ENCODE assay signal across 8 cellular contexts in the genomic region with DNA sequence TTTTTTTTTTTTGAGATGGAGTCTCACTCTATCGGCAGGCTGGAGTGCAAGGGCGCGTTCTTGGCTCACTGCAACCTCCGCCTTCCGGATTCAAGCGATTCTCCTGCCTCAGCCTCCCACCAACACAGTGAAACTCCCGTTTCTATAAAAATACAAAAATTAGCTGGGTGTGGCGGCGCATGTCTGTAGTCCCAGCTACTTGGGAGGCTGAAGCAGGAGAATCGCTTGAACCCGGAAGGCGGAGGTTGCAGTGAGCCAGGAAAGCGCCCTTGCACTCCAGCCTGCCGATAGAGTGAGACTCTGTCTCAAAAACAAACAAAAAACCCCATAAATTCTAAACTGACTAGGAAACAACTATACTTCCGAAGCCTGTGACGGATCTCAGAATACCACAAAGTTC. TPM values are rescaled to one million over a fixed set of nuclear protein-coding genes. Genes with fewer than 3 reads are reported as not detected.
DNase-seq lines count a peak whose midpoint lies in the region; ATAC-seq, FAIRE-seq and TF ChIP-seq lines count a peak whose summit lies in the region.
"Not testable (repeated sequence)": the region's sequence is repeated elsewhere in the genome, so short reads cannot be mapped to it uniquely, and the experiment has no call there.

No MANE protein-coding gene starts in this region.

- peaks cover 5 to 11% (median 6%) of the 10 kb centered on the region in 11 experiments for H3K9me3 ChIP-seq in BLaER1 treated with 17β-estradiol and CSF1 and Interleukin-3, amounts not matched to agents 10 nM and 100 nM (replicated peaks in 1 of 11)
- H3K9me3 ChIP-seq in OCI-LY1 (ENCODE audit: low read length); K562 (replicated peaks; ENCODE audit: control insufficient read depth, insufficient read depth, low read depth, low read length); naive thymus-derived CD4-positive, alpha-beta T cell (ENCODE audit: control insufficient read depth in 2 of 3, low read length in 3 of 3): not testable (repeated sequence)

- intact Hi-C loops in activated T-helper 1 cell treated with anti-CD3 and anti-CD28 coated beads, Interleukin-12 subunit alpha, Interleukin-12 subunit beta, Interleukin-2, Interleukin-4 antibody, amounts not matched to agents 30 ng/mL and 10 ng/mL and 1 ng/mL, durations not matched to agents 14 hours and 24 hours and 36 hours (cut with micrococcal nuclease): loop anchor here (2.0 to 10.0 kb wide), 3 partner anchors 107 to 1223 kb away; a partner anchor contains a TSS
- intact Hi-C loops in K562 (cut with micrococcal nuclease): loop anchor here (5.0 kb wide), 1 partner anchor 350 kb away; no protein-coding TSS in a partner anchor
- intact Hi-C loops in naive thymus-derived CD4-positive, alpha-beta T cell (cut with micrococcal nuclease): loop anchor here (2.0 to 10.0 kb wide), 9 partner anchors 115 to 1633 kb away; a partner anchor contains a TSS

- not testable (repeated sequence) for TF ChIP-seq RAD21 in K562 (CRISPR knock-in tag; conservative IDR thresholded peaks at IDR 0.05 in 1 of 2, IDR thresholded peaks at IDR 0.05 in 1 of 2)

- not testable (repeated sequence) for H4K20me1 ChIP-seq in BLaER1 treated with 17β-estradiol and CSF1 and Interleukin-3, amounts not matched to agents 10 nM and 100 nM; OCI-LY1 (ENCODE audit: insufficient read depth, low read length); K562 (replicated peaks; ENCODE audit: control insufficient read depth, insufficient read depth, low read length)

- not testable (repeated sequence) for DNase-seq in HEK293T (ENCODE audit: extremely low spot score); WTC11 (ENCODE audit: low spot score); activated T-helper 1 cell treated with anti-CD3 and anti-CD28 coated beads, Interleukin-12 subunit alpha, Interleukin-12 subunit beta, Interleukin-2, Interleukin-4 antibody, amounts not matched to agents 30 ng/mL and 10 ng/mL and 1 ng/mL, durations not matched to agents 14 hours and 24 hours and 36 hours (ENCODE audit: low spot score); K562 (ENCODE audit: extremely low read depth in 1 of 4, low spot score in 3 of 4); naive thymus-derived CD4-positive, alpha-beta T cell; stimulated activated effector memory CD8-positive, alpha-beta T cell treated with anti-CD3 and anti-CD28 coated beads, Interleukin-12 subunit alpha, Interleukin-12 subunit beta, amount 100 ng/mL, for 72 hours (ENCODE audit: low spot score in 2 of 2)

- H3K4me1 ChIP-seq in BLaER1 treated with 17β-estradiol and CSF1 and Interleukin-3, amounts not matched to agents 10 nM and 100 nM: peaks cover 10 to 29% (median 18%) of the 10 kb centered on the region in 10 experiments
- H3K4me1 ChIP-seq in OCI-LY1 (ENCODE audit: insufficient read depth, low read length, severe bottlenecking): peaks cover 57% of the 10 kb centered on the region
- H3K4me1 ChIP-seq in K562 (replicated peaks in 1 of 2; ENCODE audit: control insufficient read depth in 2 of 2, insufficient read depth in 2 of 2, low read length in 2 of 2): not testable (repeated sequence)
- H3K4me1 ChIP-seq in naive thymus-derived CD4-positive, alpha-beta T cell (ENCODE audit: control insufficient read depth in 2 of 2, insufficient read depth in 2 of 2, low read length in 2 of 2): peaks cover 7 to 13% of the 10 kb centered on the region in 2 donors

- peaks cover 12% of the 10 kb centered on the region for H3K36me3 Mint-ChIP-seq in WTC11
- not testable (repeated sequence) for H3K36me3 Mint-ChIP-seq in activated T-helper 1 cell treated with anti-CD3 and anti-CD28 coated beads, Interleukin-12 subunit alpha, Interleukin-12 subunit beta, Interleukin-2, Interleukin-4 antibody, amounts not matched to agents 30 ng/mL and 10 ng/mL and 1 ng/mL, durations not matched to agents 14 hours and 24 hours and 36 hours (ENCODE audit: low read depth); naive thymus-derived CD4-positive, alpha-beta T cell; stimulated activated effector memory CD8-positive, alpha-beta T cell treated with anti-CD3 and anti-CD28 coated beads, Interleukin-12 subunit alpha, Interleukin-12 subunit beta, amount 100 ng/mL, for 72 hours

- TF ChIP-seq POLR2A in K562 (conservative IDR thresholded peaks at IDR 0.05): not testable (repeated sequence)

- in situ Hi-C loops in K562 (cut with MboI): not testable (repeated sequence)

- TF ChIP-seq EP300 in K562 (IDR thresholded peaks at IDR 0.05; ENCODE audit: low read length): not testable (repeated sequence)

- H3K9me3 Mint-ChIP-seq in WTC11; activated T-helper 1 cell treated with anti-CD3 and anti-CD28 coated beads, Interleukin-12 subunit alpha, Interleukin-12 subunit beta, Interleukin-2, Interleukin-4 antibody, amounts not matched to agents 30 ng/mL and 10 ng/mL and 1 ng/mL, durations not matched to agents 14 hours and 24 hours and 36 hours; naive thymus-derived CD4-positive, alpha-beta T cell; stimulated activated effector memory CD8-positive, alpha-beta T cell treated with anti-CD3 and anti-CD28 coated beads, Interleukin-12 subunit alpha, Interleukin-12 subunit beta, amount 100 ng/mL, for 72 hours: not testable (repeated sequence)

- H3K36me3 ChIP-seq in BLaER1 treated with 17β-estradiol and CSF1 and Interleukin-3, amounts not matched to agents 10 nM and 100 nM: peaks cover under 1 to 22% (median 12%) of the 10 kb centered on the region in 11 experiments; a peak in 21 of 22 replicates
- H3K36me3 ChIP-seq in OCI-LY1 (ENCODE audit: insufficient read depth, low read length): peaks cover 17% of the 10 kb centered on the region
- H3K36me3 ChIP-seq in K562 (ENCODE audit: control insufficient read depth, insufficient read depth, low read length); naive thymus-derived CD4-positive, alpha-beta T cell (ENCODE audit: control insufficient read depth in 2 of 3, insufficient read depth in 3 of 3, low read length in 3 of 3): not testable (repeated sequence)

- not testable (repeated sequence) for ATAC-seq in WTC11; K562; naive thymus-derived CD4-positive, alpha-beta T cell; stimulated activated effector memory CD8-positive, alpha-beta T cell treated with anti-CD3 and anti-CD28 coated beads, Interleukin-12 subunit alpha, Interleukin-12 subunit beta, amount 100 ng/mL, for 72 hours

- H3K4me3 Mint-ChIP-seq in WTC11: peak overlapping the region; percentile 94
- peak overlapping the region; percentile 95 for H3K4me3 Mint-ChIP-seq in activated T-helper 1 cell treated with anti-CD3 and anti-CD28 coated beads, Interleukin-12 subunit alpha, Interleukin-12 subunit beta, Interleukin-2, Interleukin-4 antibody, amounts not matched to agents 30 ng/mL and 10 ng/mL and 1 ng/mL, durations not matched to agents 14 hours and 24 hours and 36 hours
- peak overlapping the region in 7 of 10 donors; percentile 4 to 100 (median 93) for H3K4me3 Mint-ChIP-seq in naive thymus-derived CD4-positive, alpha-beta T cell
- H3K4me3 Mint-ChIP-seq in stimulated activated effector memory CD8-positive, alpha-beta T cell treated with anti-CD3 and anti-CD28 coated beads, Interleukin-12 subunit alpha, Interleukin-12 subunit beta, amount 100 ng/mL, for 72 hours: peak overlapping the region; percentile 95

- POLR2A ChIA-PET in HEK293T (lab: Yijun Ruan, JAX); WTC11 (lab: Charles Lee); naive thymus-derived CD4-positive, alpha-beta T cell (lab: Charles Lee): not testable (repeated sequence)
- POLR2A ChIA-PET in K562 (lab: Yijun Ruan, JAX): interaction anchor here (1.1 kb wide), 1 partner anchor 9 kb away, joined by 3 read pairs; no protein-coding TSS in a partner anchor

- not testable (repeated sequence) for H3F3A ChIP-seq in OCI-LY1 (ENCODE audit: insufficient read depth, low read length)

- not testable (repeated sequence) for H2AFZ ChIP-seq in OCI-LY1 (ENCODE audit: low read length)
- peak overlapping the region; percentile 14; the same call in 1 of the 2 replicates for H2AFZ ChIP-seq in K562 (ENCODE audit: low read depth, low read length)

- H3K27ac Mint-ChIP-seq in WTC11; activated T-helper 1 cell treated with anti-CD3 and anti-CD28 coated beads, Interleukin-12 subunit alpha, Interleukin-12 subunit beta, Interleukin-2, Interleukin-4 antibody, amounts not matched to agents 30 ng/mL and 10 ng/mL and 1 ng/mL, durations not matched to agents 14 hours and 24 hours and 36 hours; stimulated activated effector memory CD8-positive, alpha-beta T cell treated with anti-CD3 and anti-CD28 coated beads, Interleukin-12 subunit alpha, Interleukin-12 subunit beta, amount 100 ng/mL, for 72 hours: not testable (repeated sequence)
- peak overlapping the region in 1 of 9 donors; percentile 96 for H3K27ac Mint-ChIP-seq in naive thymus-derived CD4-positive, alpha-beta T cell

- CTCF ChIA-PET in HEK293T (lab: Yijun Ruan, JAX) (interaction anchor here (0.7 to 1.0 kb wide), 2 partner anchors 20 to 115 kb away, joined by 3 to 4 read pairs; no protein-coding TSS in a partner anchor), WTC11 (lab: Charles Lee) (interaction anchor here (0.8 kb wide), 1 partner anchor 370 kb away, joined by 4 read pairs; no protein-coding TSS in a partner anchor)
- CTCF ChIA-PET in K562 (lab: Yijun Ruan, JAX; ENCODE audit: low intra/inter-chr PET ratio); naive thymus-derived CD4-positive, alpha-beta T cell (lab: Charles Lee): not testable (repeated sequence)

- not testable (repeated sequence) for H3K9me2 ChIP-seq in OCI-LY1 (ENCODE audit: low read depth, low read length)

- not testable (repeated sequence) for H3K27me3 Mint-ChIP-seq in WTC11 (ENCODE audit: low read depth); activated T-helper 1 cell treated with anti-CD3 and anti-CD28 coated beads, Interleukin-12 subunit alpha, Interleukin-12 subunit beta, Interleukin-2, Interleukin-4 antibody, amounts not matched to agents 30 ng/mL and 10 ng/mL and 1 ng/mL, durations not matched to agents 14 hours and 24 hours and 36 hours (ENCODE audit: insufficient read depth); naive thymus-derived CD4-positive, alpha-beta T cell

- not testable (repeated sequence) for H3K27me3 ChIP-seq in BLaER1 treated with 17β-estradiol and CSF1 and Interleukin-3, amounts not matched to agents 10 nM and 100 nM; OCI-LY1 (ENCODE audit: insufficient read depth, low read length); K562 (ENCODE audit: control insufficient read depth in 2 of 2, insufficient read depth in 2 of 2, low read length in 2 of 2); naive thymus-derived CD4-positive, alpha-beta T cell (ENCODE audit: control insufficient read depth in 2 of 2, insufficient read depth in 2 of 2, low read length in 2 of 2)

- H3K9ac ChIP-seq in BLaER1 treated with 17β-estradiol and CSF1 and Interleukin-3, amounts not matched to agents 10 nM and 100 nM: peak overlapping the region in 5 of 11 experiments; percentile 88 to 94 (median 92); a peak in 5 of 22 replicates
- H3K9ac ChIP-seq in OCI-LY1 (ENCODE audit: low read length): peak overlapping the region; percentile 88
- peak overlapping the region; percentile 8 to 48; a peak in 2 of 4 replicates for H3K9ac ChIP-seq in K562 (ENCODE audit: insufficient read depth in 1 of 2, low read depth in 2 of 2, low read length in 2 of 2)

- FAIRE-seq in K562 (lab: Jason Lieb, UNC): not testable (repeated sequence)

- H3K4me3 ChIP-seq in BLaER1 treated with 17β-estradiol and CSF1 and Interleukin-3, amounts not matched to agents 10 nM and 100 nM: peak overlapping the region in 2 of 10 experiments; percentile 68 to 78; a peak in 2 of 20 replicates
- H3K4me3 ChIP-seq in OCI-LY1 (ENCODE audit: low read depth, low read length, poor library complexity, severe bottlenecking) (peak overlapping the region; percentile 84), K562 (peak overlapping the region; percentile 79)
- not testable (repeated sequence) for H3K4me3 ChIP-seq in naive thymus-derived CD4-positive, alpha-beta T cell (ENCODE audit: low read length)

- not testable (repeated sequence) for H3K27ac ChIP-seq in BLaER1 treated with 17β-estradiol and CSF1 and Interleukin-3, amounts not matched to agents 10 nM and 100 nM; K562 (ENCODE audit: extremely low read depth, low read depth, low read length); naive thymus-derived CD4-positive, alpha-beta T cell (ENCODE audit: low read depth, low read length)
- peak overlapping the region; percentile 93 for H3K27ac ChIP-seq in OCI-LY1 (ENCODE audit: low read depth, low read length, poor library complexity, severe bottlenecking)

- WGBS in K562 (ENCODE audit: insufficient coverage, low coverage, missing lambda C conversion rate): 65% methylated on average over 11 of the region's 16 CpGs

- H3K4me2 ChIP-seq in BLaER1 treated with 17β-estradiol and CSF1 and Interleukin-3, amounts not matched to agents 10 nM and 100 nM: peak overlapping the region; percentile 72 to 94 (median 82)
- H3K4me2 ChIP-seq in OCI-LY1 (ENCODE audit: low read length): peak overlapping the region; percentile 88
- peak overlapping the region; percentile 96; the same call in 1 of the 2 replicates for H3K4me2 ChIP-seq in K562 (ENCODE audit: insufficient read depth, low read length)

- H3K79me2 ChIP-seq in OCI-LY1 (ENCODE audit: insufficient read depth, low read length) (peaks cover 49% of the 10 kb centered on the region), K562 (ENCODE audit: control insufficient read depth, insufficient read depth, low read length) (peaks cover 47% of the 10 kb centered on the region)

- H3K4me1 Mint-ChIP-seq in WTC11: peaks cover 39% of the 10 kb centered on the region
- peaks cover 29% of the 10 kb centered on the region for H3K4me1 Mint-ChIP-seq in activated T-helper 1 cell treated with anti-CD3 and anti-CD28 coated beads, Interleukin-12 subunit alpha, Interleukin-12 subunit beta, Interleukin-2, Interleukin-4 antibody, amounts not matched to agents 30 ng/mL and 10 ng/mL and 1 ng/mL, durations not matched to agents 14 hours and 24 hours and 36 hours (ENCODE audit: low read depth)
- H3K4me1 Mint-ChIP-seq in naive thymus-derived CD4-positive, alpha-beta T cell: peaks cover 10 to 52% (median 32%) of the 10 kb centered on the region in 7 donors
- peaks cover 12% of the 10 kb centered on the region for H3K4me1 Mint-ChIP-seq in stimulated activated effector memory CD8-positive, alpha-beta T cell treated with anti-CD3 and anti-CD28 coated beads, Interleukin-12 subunit alpha, Interleukin-12 subunit beta, amount 100 ng/mL, for 72 hours

- not testable (repeated sequence) for BruUV-seq in K562 (replicated peaks; lab: Mats Ljungman, UMichigan)

- not testable (repeated sequence) for H3K9me1 ChIP-seq in K562 (ENCODE audit: control insufficient read depth, insufficient read depth, low read length)

- TF ChIP-seq CTCF in OCI-LY1 (IDR thresholded peaks at IDR 0.05; ENCODE audit: low read length); WTC11 (IDR thresholded peaks at IDR 0.05); K562 (IDR thresholded peaks at IDR 0.05 in 2 of 3, conservative IDR thresholded peaks at IDR 0.05 in 1 of 3; ENCODE audit: insufficient read depth in 2 of 3, low read depth in 1 of 3, low read length in 3 of 3): not testable (repeated sequence)

RNA-seq across cellular contexts. Expression of a gene that starts 1.5 kb away (rescaled TPM):
- total RNA-seq in WTC11 (2021) (16.3 to 19.2 TPM (median 17.8 TPM) in 3 replicates), K562 (2014; rRNA removed) (17.9 and 21.1 TPM in 2 replicates), K562 (2014; rRNA removed; fragmentation: Illumina TruSeq; extraction: Trizol) (29.3 and 30.8 TPM in 2 replicates), K562 (2015; rRNA removed; fragmentation: Illumina TruSeq; extraction: Trizol) (21.2 and 22.0 TPM in 2 replicates), K562 (2021) (23.1 and 24.4 TPM in 2 replicates)
- total RNA-seq in activated T-helper 1 cell treated with anti-CD3 and anti-CD28 coated beads, Interleukin-12 subunit alpha, Interleukin-12 subunit beta, Interleukin-2, Interleukin-4 antibody, amounts not matched to agents 30 ng/mL and 10 ng/mL and 1 ng/mL, durations not matched to agents 14 hours and 24 hours and 36 hours: 6.4 and 6.8 TPM in 2 replicates
- 15.6 and 21.8 TPM in 2 replicates for total RNA-seq in K562 (2011; cell fraction: chromatin; rRNA removed; ENCODE audit: low replicate concordance)
- 10.7 and 11.3 TPM in 2 replicates for total RNA-seq in K562 (2011; cell fraction: nucleolus; rRNA removed)
- total RNA-seq in K562 (2011; cell fraction: nucleoplasm; rRNA removed): 16.2 and 16.4 TPM in 2 replicates
- polyA plus RNA-seq in K562 (2011; rRNA removed) (19.2 and 22.2 TPM in 2 replicates), K562 (2014; fragmentation: Illumina TruSeq; extraction: Trizol) (21.4 and 24.8 TPM in 2 replicates), K562 (2014; fragmentation: Nextera tagmentation; extraction: Ambion mirVana) (10 to 100 TPM; 35.1 to 46.0 TPM), K562 (2014; rRNA removed) (16.7 and 21.1 TPM in 2 replicates)
- 8.1 and 14.7 TPM in 2 replicates for polyA plus RNA-seq in K562 (2011; cell fraction: cytosol; rRNA removed)
- 4.9 and 7.5 TPM in 2 replicates for polyA plus RNA-seq in K562 (2011; cell fraction: nucleus; rRNA removed)
- 18.1 and 27.8 TPM in 2 replicates for polyA plus RNA-seq in K562 (2012)
- polyA minus RNA-seq in K562 (2011; rRNA and poly(A)+ RNA removed): 32.6 and 35.4 TPM in 2 replicates
- 7.2 and 9.3 TPM in 2 replicates for polyA minus RNA-seq in K562 (2011; cell fraction: cytosol; rRNA and poly(A)+ RNA removed)
- polyA minus RNA-seq in K562 (2011; cell fraction: nucleus; rRNA and poly(A)+ RNA removed): 5.7 and 12.4 TPM in 2 replicates
- total RNA-seq in naive thymus-derived CD4-positive, alpha-beta T cell: 1 to 10 TPM; 5.1 to 6.4 (median 5.6) TPM
- 1 to 10 TPM; 6.9 to 9.4 TPM for polyA plus RNA-seq in naive thymus-derived CD4-positive, alpha-beta T cell

RNA-seq across cellular contexts. Expression of a gene that starts 1.6 kb away (rescaled TPM):
- total RNA-seq in WTC11 (2021) (17.2 to 17.9 TPM (median 17.7 TPM) in 3 replicates), K562 (2014; rRNA removed) (16.0 and 16.3 TPM in 2 replicates), K562 (2014; rRNA removed; fragmentation: Illumina TruSeq; extraction: Trizol) (29.5 and 29.8 TPM in 2 replicates), K562 (2015; rRNA removed; fragmentation: Illumina TruSeq; extraction: Trizol) (27.0 and 28.8 TPM in 2 replicates), K562 (2021) (16.3 and 19.6 TPM in 2 replicates)
- total RNA-seq in activated T-helper 1 cell treated with anti-CD3 and anti-CD28 coated beads, Interleukin-12 subunit alpha, Interleukin-12 subunit beta, Interleukin-2, Interleukin-4 antibody, amounts not matched to agents 30 ng/mL and 10 ng/mL and 1 ng/mL, durations not matched to agents 14 hours and 24 hours and 36 hours: 18.6 and 21.9 TPM in 2 replicates
- 19.4 and 35.5 TPM in 2 replicates for total RNA-seq in K562 (2011; cell fraction: chromatin; rRNA removed; ENCODE audit: low replicate concordance)
- 10.7 and 11.4 TPM in 2 replicates for total RNA-seq in K562 (2011; cell fraction: nucleolus; rRNA removed)
- 16.7 and 28.9 TPM in 2 replicates for total RNA-seq in K562 (2011; cell fraction: nucleoplasm; rRNA removed)
- polyA plus RNA-seq in K562 (2011; rRNA removed) (18.9 and 23.0 TPM in 2 replicates), K562 (2014; fragmentation: Illumina TruSeq; extraction: Trizol) (19.6 and 24.2 TPM in 2 replicates), K562 (2014; fragmentation: Nextera tagmentation; extraction: Ambion mirVana) (10 to 100 TPM; 15.3 to 31.5 TPM), K562 (2014; rRNA removed) (14.6 and 17.2 TPM in 2 replicates)
- polyA plus RNA-seq in K562 (2011; cell fraction: cytosol; rRNA removed): 7.3 and 11.0 TPM in 2 replicates
- polyA plus RNA-seq in K562 (2011; cell fraction: nucleus; rRNA removed): 7.3 and 7.6 TPM in 2 replicates
- 12.9 and 13.9 TPM in 2 replicates for polyA plus RNA-seq in K562 (2012)
- polyA minus RNA-seq in K562 (2011; rRNA and poly(A)+ RNA removed): 27.7 and 28.3 TPM in 2 replicates
- polyA minus RNA-seq in K562 (2011; cell fraction: cytosol; rRNA and poly(A)+ RNA removed): 10.0 and 10.4 TPM in 2 replicates
- polyA minus RNA-seq in K562 (2011; cell fraction: nucleus; rRNA and poly(A)+ RNA removed): 8.6 and 14.1 TPM in 2 replicates
- total RNA-seq in naive thymus-derived CD4-positive, alpha-beta T cell: 10 to 100 TPM in 4 of 5 experiments, 1 to 10 TPM in 1; 8.0 to 14.8 (median 13.6) TPM
- 10 to 100 TPM; 11.9 to 12.5 TPM for polyA plus RNA-seq in naive thymus-derived CD4-positive, alpha-beta T cell
